24 cellular contexts compared by ENCODE assay signal in genomic region chr2:160325413-160325812, GRCh38.
DNase-seq lines count a peak whose midpoint lies in the region; ATAC-seq, FAIRE-seq and TF ChIP-seq lines count a peak whose summit lies in the region.
"Had no signal": no experiment of that assay in that cellular context is flagged by ENCODE, and none has a peak within 500 bp of the region (broad histone marks: within the 10 kb centered on the region; RNA-seq: fewer than 3 reads in every experiment).

No MANE protein-coding gene starts in this region.

- CTCF ChIA-PET in HepG2 (lab: Yijun Ruan, JAX; ENCODE audit: low intra/inter-chr PET ratio, low total read pairs), result interaction anchor here (2.0 kb wide), 1 partner anchor 645 kb away, joined by 7 read pairs; no protein-coding TSS in a partner anchor

- TF ChIP-seq CTCF in HepG2 (CRISPR knock-in tag; IDR thresholded peaks at IDR 0.05), result no peak
- no peak for TF ChIP-seq CTCF in right lobe of liver (IDR thresholded peaks at IDR 0.05)
- TF ChIP-seq CTCF in natural killer cell (IDR thresholded peaks at IDR 0.05), result no peak
- TF ChIP-seq CTCF in ascending aorta (IDR thresholded peaks at IDR 0.05), result no peak

- intact Hi-C loops in HepG2 (cut with micrococcal nuclease; ENCODE audit: unreplicated experiment), result loop anchor here (2.0 kb wide), 1 partner anchor 167 kb away; the partner anchor contains the start of gene RBMS1
- intact Hi-C loops in right lobe of liver (cut with DNase I), result no loop called here
- intact Hi-C loops in natural killer cell (cut with micrococcal nuclease), result loop anchor here (10.0 kb wide), 2 partner anchors 169 to 739 kb away; partner anchors contain the start of gene RBMS1
- intact Hi-C loops in ascending aorta (cut with DNase I), result loop anchor here (2.0 kb wide), 2 partner anchors 81 to 667 kb away; no protein-coding TSS in a partner anchor

- no peak for FAIRE-seq in HepG2 (lab: Jason Lieb, UNC)
- FAIRE-seq: HTR-8/SVneo had no signal

- H3K4me2 ChIP-seq in HepG2 (ENCODE audit: low read depth, low read length), result peak overlapping the region; percentile 32
- H3K4me2 ChIP-seq: hepatocyte, SK-N-SH had no signal

- H3K36me3 ChIP-seq in HepG2 (replicated peaks in 1 of 2; ENCODE audit: control insufficient read depth in 1 of 2, insufficient read depth in 2 of 2, low read length in 2 of 2), result no peaks in the 10 kb centered on the region
- H3K36me3 ChIP-seq in right lobe of liver, result no peaks in the 10 kb centered on the region
- H3K36me3 ChIP-seq in ascending aorta, result no peaks in the 10 kb centered on the region
- H3K36me3 ChIP-seq: upper lobe of right lung, WERI-Rb-1 had no signal

- H3K27ac ChIP-seq in HepG2 (ENCODE audit: extremely low read length, insufficient read depth, low read length), result peak overlapping the region; percentile 33
- no peak overlapping the region for H3K27ac ChIP-seq in right lobe of liver
- peak overlapping the region in 1 of 2 donors; percentile 8 for H3K27ac ChIP-seq in ascending aorta
- H3K27ac ChIP-seq: dorsolateral prefrontal cortex, hepatocyte, upper lobe of right lung, WERI-Rb-1 had no signal

- H3K4me1 Mint-ChIP-seq in activated naive CD8-positive, alpha-beta T cell treated with anti-CD3 and anti-CD28 coated beads, Interleukin-2, amount 50 U/mL, for 24 hours, result peaks cover 96% of the 10 kb centered on the region
- H3K4me1 Mint-ChIP-seq in natural killer cell, result peaks cover 88 to 89% of the 10 kb centered on the region in 2 donors

- peaks cover 15% of the 10 kb centered on the region for H3K79me2 ChIP-seq in HepG2 (ENCODE audit: insufficient read depth, low read length)

- 92% methylated on average over 2 of the region's 2 CpGs for WGBS in HepG2 (ENCODE audit: low lambda C conversion rate)
- WGBS in right lobe of liver (ENCODE audit: insufficient coverage, low coverage, low lambda C conversion rate, missing lambda C conversion rate), result 90% methylated on average over 2 of the region's 2 CpGs

- H3K27me3 ChIP-seq in HepG2 (ENCODE audit: control insufficient read depth in 1 of 2, insufficient read depth in 2 of 2, low read length in 2 of 2) (no peaks in the 10 kb centered on the region), right lobe of liver (no peaks in the 10 kb centered on the region), ascending aorta (no peaks in the 10 kb centered on the region)
- H3K27me3 ChIP-seq: dorsolateral prefrontal cortex, hepatocyte, upper lobe of right lung had no signal

- ATAC-seq in HepG2 (no peak), right lobe of liver (no peak), natural killer cell (peak in 1 of 3 donors; percentile 37), HG02678 (IDR thresholded peaks at IDR 0.05; ENCODE audit: unreplicated experiment) (no peak), GM21737 (IDR thresholded peaks at IDR 0.05; ENCODE audit: unreplicated experiment) (no peak)
- no peak for ATAC-seq in activated naive CD8-positive, alpha-beta T cell treated with anti-CD3 and anti-CD28 coated beads, Interleukin-2, amount 50 U/mL, for 24 hours
- ATAC-seq: left ventricle myocardium superior, mucosa of descending colon, upper lobe of right lung had no signal

- TF ChIP-seq EP300 in HepG2 (IDR thresholded peaks at IDR 0.05; ENCODE audit: low read depth in 2 of 2, low read length in 2 of 2), result no peak
- TF ChIP-seq EP300 in HepG2 (CRISPR knock-in tag; IDR thresholded peaks at IDR 0.05; ENCODE audit: borderline replicate concordance), result no peak

- TF ChIP-seq POLR2A in HepG2 (IDR thresholded peaks at IDR 0.05; ENCODE audit: insufficient read depth in 1 of 2, low read depth in 2 of 2, low read length in 2 of 2) (no peak), right lobe of liver (IDR thresholded peaks at IDR 0.05) (no peak)

- H3K4me1 ChIP-seq in HepG2 (ENCODE audit: insufficient read depth, low read length) (peaks cover 42% of the 10 kb centered on the region), right lobe of liver (peaks cover 0 to 24% (median 2%) of the 10 kb centered on the region in 4 donors), ascending aorta (peaks cover 3 to 24% of the 10 kb centered on the region in 2 donors)

- no peaks in the 10 kb centered on the region for H3K9me3 ChIP-seq in HepG2 (ENCODE audit: low read length)
- H3K9me3 ChIP-seq in right lobe of liver, result no peaks in the 10 kb centered on the region
- H3K9me3 ChIP-seq in ascending aorta, result no peaks in the 10 kb centered on the region
- H3K9me3 ChIP-seq: mucosa of descending colon, SK-N-SH, upper lobe of right lung had no signal

- H3K9ac ChIP-seq in HepG2 (ENCODE audit: insufficient read depth, low read depth, low read length), result no peak overlapping the region
- H3K9ac ChIP-seq: SK-N-SH had no signal

- peaks cover 42% of the 10 kb centered on the region for H4K20me1 ChIP-seq in HepG2 (ENCODE audit: insufficient read depth, low read length)

- POLR2A ChIA-PET in HepG2 (lab: Yijun Ruan, JAX), result interaction anchor here (1.7 kb wide), 1 partner anchor 56 kb away, joined by 4 read pairs; no protein-coding TSS in a partner anchor

- no TSS peak for BruUV-seq in HepG2 (replicated peaks; lab: Mats Ljungman, UMichigan)

- DNase-seq in HepG2 (ENCODE audit: low spot score) (no peak), right lobe of liver (no peak), natural killer cell (no peak), ascending aorta (ENCODE audit: low spot score in 2 of 2) (no peak)
- no peak for DNase-seq in activated naive CD8-positive, alpha-beta T cell treated with anti-CD3 and anti-CD28 coated beads, Interleukin-2, amount 50 U/mL, for 24 hours
- DNase-seq: activated gamma-delta T cell; amygdala; CD8-positive, alpha-beta memory T cell; central memory CD4-positive, alpha-beta T cell; DMS153; dorsolateral prefrontal cortex; left ventricle myocardium superior; mucosa of descending colon; MV-4-11; NCI-H2171 treated with DMSO at 0.1 percent for 48 hours; NCI-H526 treated with DMSO at 0.1 percent for 48 hours; occipital lobe; SK-N-SH; upper lobe of right lung; WERI-Rb-1 had no signal

- H3K4me3 Mint-ChIP-seq in activated naive CD8-positive, alpha-beta T cell treated with anti-CD3 and anti-CD28 coated beads, Interleukin-2, amount 50 U/mL, for 24 hours, result no peak overlapping the region
- H3K4me3 Mint-ChIP-seq in natural killer cell, result no peak overlapping the region
- H3K4me3 Mint-ChIP-seq: CD8-positive, alpha-beta memory T cell had no signal

- in situ Hi-C loops in HepG2 (cut with HindIII; ENCODE audit: extremely low pct_ligation_motif_present, low pct_unique_long_range_greater_than_20kb), result no loop called here

- H3K36me3 Mint-ChIP-seq in activated naive CD8-positive, alpha-beta T cell treated with anti-CD3 and anti-CD28 coated beads, Interleukin-2, amount 50 U/mL, for 24 hours (ENCODE audit: low read depth), result peaks cover 2% of the 10 kb centered on the region
- H3K36me3 Mint-ChIP-seq in natural killer cell, result no peaks in the 10 kb centered on the region

- no peak for TF ChIP-seq RAD21 in HepG2 (CRISPR knock-in tag; IDR thresholded peaks at IDR 0.05)

- no peaks in the 10 kb centered on the region for H3K27me3 Mint-ChIP-seq in activated naive CD8-positive, alpha-beta T cell treated with anti-CD3 and anti-CD28 coated beads, Interleukin-2, amount 50 U/mL, for 24 hours
- no peaks in the 10 kb centered on the region for H3K27me3 Mint-ChIP-seq in natural killer cell (ENCODE audit: low read depth in 2 of 2)
- H3K27me3 Mint-ChIP-seq: CD8-positive, alpha-beta memory T cell had no signal

- no peaks in the 10 kb centered on the region for H3K9me3 Mint-ChIP-seq in activated naive CD8-positive, alpha-beta T cell treated with anti-CD3 and anti-CD28 coated beads, Interleukin-2, amount 50 U/mL, for 24 hours
- no peaks in the 10 kb centered on the region for H3K9me3 Mint-ChIP-seq in natural killer cell
- H3K9me3 Mint-ChIP-seq: CD8-positive, alpha-beta memory T cell had no signal

- H2AFZ ChIP-seq in HepG2 (ENCODE audit: low read length), result no peak overlapping the region
- H2AFZ ChIP-seq: hepatocyte had no signal

- H3K4me3 ChIP-seq in HepG2 (replicated peaks in 1 of 3; ENCODE audit: insufficient read depth in 1 of 3, low read depth in 2 of 3, low read length in 3 of 3) (no peak overlapping the region), right lobe of liver (no peak overlapping the region), ascending aorta (no peak overlapping the region)
- H3K4me3 ChIP-seq: dorsolateral prefrontal cortex, hepatocyte, mucosa of descending colon, upper lobe of right lung had no signal

- peak overlapping the region; percentile 26 for H3K27ac Mint-ChIP-seq in activated naive CD8-positive, alpha-beta T cell treated with anti-CD3 and anti-CD28 coated beads, Interleukin-2, amount 50 U/mL, for 24 hours
- H3K27ac Mint-ChIP-seq in natural killer cell, result peak overlapping the region; percentile 49 to 88

TF ChIP-seq in HepG2, 621 proteins besides CTCF, POLR2A, EP300 and RAD21 (continues in another document):
- no peak for TF ChIP-seq XBP1 (CRISPR knock-in tag; IDR thresholded peaks at IDR 0.05)
- no peak for TF ChIP-seq CENPT (CRISPR knock-in tag; IDR thresholded peaks at IDR 0.05; ENCODE audit: low read depth)
- no peak for TF ChIP-seq ZNF18 (CRISPR knock-in tag; IDR thresholded peaks at IDR 0.05; ENCODE audit: insufficient replicate concordance)
- no peak for TF ChIP-seq SRF (IDR thresholded peaks at IDR 0.05; ENCODE audit: low read depth, low read length)
- no peak for TF ChIP-seq ZNF780A (CRISPR knock-in tag; IDR thresholded peaks at IDR 0.05)
- TF ChIP-seq RBFOX2 (IDR thresholded peaks at IDR 0.05; ENCODE audit: low read depth, low read length), result no peak
- TF ChIP-seq XRCC5 (optimal IDR thresholded peaks at IDR 0.05; ENCODE audit: low read length), result no peak
- no peak for TF ChIP-seq ZNF260 (CRISPR knock-in tag; IDR thresholded peaks at IDR 0.05; ENCODE audit: borderline replicate concordance, low read depth)
- TF ChIP-seq ATF1 (CRISPR knock-in tag; IDR thresholded peaks at IDR 0.05), result no peak
- TF ChIP-seq DDIT3 (CRISPR knock-in tag; IDR thresholded peaks at IDR 0.05), result no peak
- no peak for TF ChIP-seq ZKSCAN5 (CRISPR knock-in tag; IDR thresholded peaks at IDR 0.05)

Comparison
In these comparisons a context has a peak if more than half of its experiments do, and no peak if none do; other contexts are left out.
1. intact Hi-C loops: an anchor here in HepG2 (2.0 kb wide), natural killer cell (10.0 kb wide) and ascending aorta (2.0 kb wide); none called in right lobe of liver.